14 cellular contexts compared by ENCODE assay signal in the genomic region with DNA sequence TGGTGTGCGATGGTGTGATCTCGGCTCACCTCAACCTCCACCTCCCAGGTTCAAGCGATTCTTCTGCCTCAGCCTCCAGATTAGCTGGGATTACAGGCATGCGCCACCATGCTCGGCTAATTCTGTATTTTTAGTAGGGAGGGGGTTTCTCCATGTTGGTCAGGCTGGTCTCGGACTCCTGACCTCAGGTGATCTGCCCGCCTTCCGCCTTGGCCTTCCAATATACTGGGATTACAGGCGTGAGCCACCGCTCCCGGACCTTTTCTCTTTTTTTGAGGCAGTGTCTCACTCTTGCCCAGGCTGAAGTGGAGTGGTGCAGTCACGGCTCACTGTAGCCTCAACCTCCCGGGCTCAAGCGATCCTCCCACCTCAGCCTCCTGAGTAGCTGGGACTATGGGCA. TPM values are rescaled to one million over a fixed set of nuclear protein-coding genes. Genes with fewer than 3 reads are reported as not detected.
A peak's percentile ranks its signal among the peaks of the same experiment; 100 is the strongest.
DNase-seq lines count a peak whose midpoint lies in the region; ATAC-seq, FAIRE-seq and TF ChIP-seq lines count a peak whose summit lies in the region.
"Not testable (repeated sequence)": the region's sequence is repeated elsewhere in the genome, so short reads cannot be mapped to it uniquely, and the experiment has no call there.
"Had no signal": no experiment of that assay in that cellular context is flagged by ENCODE, and none has a peak within 500 bp of the region (broad histone marks: within the 10 kb centered on the region; RNA-seq: fewer than 3 reads in every experiment).

No MANE protein-coding gene starts in this region.

- H4K8ac ChIP-seq in neuronal stem cell (ENCODE audit: low read depth, low read length) = peak overlapping the region; percentile 25

- not testable (repeated sequence) for H3K4me3 ChIP-seq in HepG2 (replicated peaks in 1 of 3; ENCODE audit: insufficient read depth in 1 of 3, low read depth in 2 of 3, low read length in 3 of 3); neuronal stem cell (ENCODE audit: low read length in 2 of 2); subcutaneous abdominal adipose tissue (ENCODE audit: low read depth in 1 of 5, low read length in 5 of 5)

- H3K4me1 ChIP-seq in HepG2 (ENCODE audit: insufficient read depth, low read length) (peaks cover 52% of the 10 kb centered on the region), neuronal stem cell (ENCODE audit: control insufficient read depth in 2 of 2, insufficient read depth in 1 of 2, low read depth in 1 of 2, low read length in 2 of 2) (peaks cover 11 to 29% of the 10 kb centered on the region in 2 donors), subcutaneous abdominal adipose tissue (ENCODE audit: control insufficient read depth in 5 of 5, insufficient read depth in 5 of 5, low read length in 5 of 5) (peaks cover 5 to 46% (median 39%) of the 10 kb centered on the region in 5 donors)

- not testable (repeated sequence) for H2BK120ac ChIP-seq in neuronal stem cell (ENCODE audit: low read depth, low read length)

- not testable (repeated sequence) for H3K23ac ChIP-seq in neuronal stem cell (ENCODE audit: low read depth, low read length, poor library complexity)

- not testable (repeated sequence) for H3K79me2 ChIP-seq in HepG2 (ENCODE audit: insufficient read depth, low read length)

- not testable (repeated sequence) for H3K79me1 ChIP-seq in neuronal stem cell (ENCODE audit: low read depth, low read length)

- H4K20me1 ChIP-seq in HepG2 (ENCODE audit: insufficient read depth, low read length) = not testable (repeated sequence)

- not testable (repeated sequence) for H3K27ac ChIP-seq in HepG2 (ENCODE audit: extremely low read length, insufficient read depth, low read length); neuronal stem cell (replicated peaks; ENCODE audit: low read length)
- H3K27ac ChIP-seq in subcutaneous abdominal adipose tissue (ENCODE audit: low read depth, low read length) = peak overlapping the region; percentile 92

- CTCF ChIA-PET in MCF 10A (lab: Yijun Ruan, JAX) = interaction anchor here (0.6 to 21.3 kb wide), 3 partner anchors 14 to 53 kb away, joined by 3 to 564 read pairs (median 3); partner anchors contain the start of genes C11orf52 and CFAP68
- CTCF ChIA-PET in HepG2 (lab: Yijun Ruan, JAX; ENCODE audit: low intra/inter-chr PET ratio, low total read pairs) = not testable (repeated sequence)

- not testable (repeated sequence) for ATAC-seq in activated T-helper 17 cell treated with anti-CD3 and anti-CD28 coated beads, Interleukin-2, amount 50 U/mL, for 72 hours (replicated peaks); HepG2

- not testable (repeated sequence) for H2BK5ac ChIP-seq in neuronal stem cell (ENCODE audit: low read length)

- H3K9me3 Mint-ChIP-seq in activated T-helper 17 cell treated with anti-CD3 and anti-CD28 coated beads, Interleukin-2, amount 50 U/mL, for 72 hours; activated naive CD8-positive, alpha-beta T cell (ENCODE audit: low read depth); MCF 10A (ENCODE audit: unreplicated experiment): not testable (repeated sequence)

- H3K4me2 ChIP-seq in HepG2 (ENCODE audit: low read depth, low read length); neuronal stem cell (ENCODE audit: insufficient read depth, low read length, poor library complexity, severe bottlenecking): not testable (repeated sequence)

- H3K36me3 Mint-ChIP-seq in activated T-helper 17 cell treated with anti-CD3 and anti-CD28 coated beads, Interleukin-2, amount 50 U/mL, for 72 hours (ENCODE audit: low read depth); activated naive CD8-positive, alpha-beta T cell; MCF 10A (ENCODE audit: insufficient read depth, unreplicated experiment): not testable (repeated sequence)

- H3K36me3 ChIP-seq in HepG2 (replicated peaks in 1 of 2; ENCODE audit: control insufficient read depth in 1 of 2, insufficient read depth in 2 of 2, low read length in 2 of 2); neuronal stem cell (replicated peaks in 1 of 2; ENCODE audit: control insufficient read depth in 2 of 2, insufficient read depth in 2 of 2, low read length in 2 of 2); subcutaneous abdominal adipose tissue (ENCODE audit: control insufficient read depth in 5 of 5, insufficient read depth in 5 of 5, low read length in 5 of 5): not testable (repeated sequence)

- not testable (repeated sequence) for TF ChIP-seq POLR2A in HepG2 (IDR thresholded peaks at IDR 0.05; ENCODE audit: insufficient read depth in 1 of 2, low read depth in 2 of 2, low read length in 2 of 2)

- peak; percentile 50 for DNase-seq in activated CD8-positive, alpha-beta memory T cell treated with anti-CD3 and anti-CD28 coated beads for 24 hours
- DNase-seq in MCF 10A (ENCODE audit: unreplicated experiment); HepG2 (ENCODE audit: low spot score); neuronal stem cell (ENCODE audit: low spot score): not testable (repeated sequence)

- not testable (repeated sequence) for H4K91ac ChIP-seq in neuronal stem cell (ENCODE audit: low read depth, low read length, poor library complexity)

- not testable (repeated sequence) for H2AFZ ChIP-seq in HepG2 (ENCODE audit: low read length); neuronal stem cell (ENCODE audit: low read length)

- H3K27me3 Mint-ChIP-seq in activated T-helper 17 cell treated with anti-CD3 and anti-CD28 coated beads, Interleukin-2, amount 50 U/mL, for 72 hours; activated naive CD8-positive, alpha-beta T cell; MCF 10A (ENCODE audit: insufficient read depth, unreplicated experiment): not testable (repeated sequence)

- TF ChIP-seq RAD21 in HepG2 (CRISPR knock-in tag; IDR thresholded peaks at IDR 0.05) = not testable (repeated sequence)

- intact Hi-C loops in MCF 10A (cut with micrococcal nuclease) = not testable (repeated sequence)
- intact Hi-C loops in HepG2 (cut with micrococcal nuclease; ENCODE audit: unreplicated experiment) = loop anchor here (5.0 to 10.0 kb wide), 2 partner anchors 92 to 139 kb away; partner anchors contain the start of genes DLAT, NKAPD1 and PIH1D2

- not testable (repeated sequence) for H3K9me3 ChIP-seq in HepG2 (ENCODE audit: low read length); neuronal stem cell (replicated peaks in 1 of 2; ENCODE audit: control insufficient read depth in 2 of 2, insufficient read depth in 1 of 2, low read depth in 1 of 2, low read length in 2 of 2); subcutaneous abdominal adipose tissue (ENCODE audit: control insufficient read depth in 5 of 5, low read length in 5 of 5)

- peaks cover 20% of the 10 kb centered on the region for H3K4me1 Mint-ChIP-seq in activated T-helper 17 cell treated with anti-CD3 and anti-CD28 coated beads, Interleukin-2, amount 50 U/mL, for 72 hours
- peaks cover 44% of the 10 kb centered on the region for H3K4me1 Mint-ChIP-seq in activated naive CD8-positive, alpha-beta T cell (ENCODE audit: low read depth)
- peaks cover 27% of the 10 kb centered on the region for H3K4me1 Mint-ChIP-seq in MCF 10A (ENCODE audit: insufficient read depth, unreplicated experiment)

- H2AK5ac ChIP-seq in neuronal stem cell (ENCODE audit: low read depth, low read length) = not testable (repeated sequence)

- H3K18ac ChIP-seq in neuronal stem cell (ENCODE audit: low read length) = not testable (repeated sequence)

- not testable (repeated sequence) for H3K14ac ChIP-seq in neuronal stem cell (ENCODE audit: low read length)

- in situ Hi-C loops in HepG2 (cut with HindIII; ENCODE audit: extremely low pct_ligation_motif_present, low pct_unique_long_range_greater_than_20kb) = not testable (repeated sequence)

- H2BK12ac ChIP-seq in neuronal stem cell (ENCODE audit: low read length) = not testable (repeated sequence)

- POLR2A ChIA-PET in MCF 10A (lab: Yijun Ruan, JAX) = interaction anchor here (3.5 to 21.8 kb wide), 3 partner anchors 10 to 45 kb away, joined by 28 to 513 read pairs (median 239); no protein-coding TSS in a partner anchor
- POLR2A ChIA-PET in HepG2 (lab: Yijun Ruan, JAX) = interaction anchor here (4.4 kb wide), 1 partner anchor 15 kb away, joined by 30 read pairs; the partner anchor contains the start of gene C11orf52

- peak overlapping the region; percentile 33 for H3K4me3 Mint-ChIP-seq in activated T-helper 17 cell treated with anti-CD3 and anti-CD28 coated beads, Interleukin-2, amount 50 U/mL, for 72 hours
- not testable (repeated sequence) for H3K4me3 Mint-ChIP-seq in activated naive CD8-positive, alpha-beta T cell; MCF 10A (ENCODE audit: unreplicated experiment)

- not testable (repeated sequence) for H2BK15ac ChIP-seq in neuronal stem cell (ENCODE audit: low read length)

- not testable (repeated sequence) for H3K4ac ChIP-seq in neuronal stem cell (ENCODE audit: low read length)

- H3K27me3 ChIP-seq in HepG2 (ENCODE audit: control insufficient read depth in 1 of 2, insufficient read depth in 2 of 2, low read length in 2 of 2); neuronal stem cell (ENCODE audit: control insufficient read depth in 3 of 3, insufficient read depth in 3 of 3, low read depth in 1 of 3, low read length in 3 of 3); subcutaneous abdominal adipose tissue (ENCODE audit: control insufficient read depth in 5 of 5, insufficient read depth in 4 of 5, low read length in 5 of 5): not testable (repeated sequence)

- WGBS in HepG2 (ENCODE audit: low lambda C conversion rate) = 96% methylated on average over 14 of the region's 14 CpGs
- no CpG with 5 or more reads among the region's 14 CpGs for WGBS in neuronal stem cell (ENCODE audit: extremely low coverage in 2 of 2, insufficient read length in 2 of 2, insufficient replicate concordance in 1 of 2), 2 donors

- not testable (repeated sequence) for BruUV-seq in MCF 10A (replicated peaks; lab: Mats Ljungman, UMichigan); HepG2 (replicated peaks; lab: Mats Ljungman, UMichigan)

- TF ChIP-seq CTCF in MCF 10A (IDR thresholded peaks at IDR 0.05; ENCODE audit: unreplicated experiment); HepG2 (CRISPR knock-in tag; IDR thresholded peaks at IDR 0.05): not testable (repeated sequence)

- TF ChIP-seq EP300 in HepG2 (IDR thresholded peaks at IDR 0.05; ENCODE audit: low read depth in 2 of 2, low read length in 2 of 2); HepG2 (CRISPR knock-in tag; IDR thresholded peaks at IDR 0.05; ENCODE audit: borderline replicate concordance): not testable (repeated sequence)

- not testable (repeated sequence) for H3K27ac Mint-ChIP-seq in activated T-helper 17 cell treated with anti-CD3 and anti-CD28 coated beads, Interleukin-2, amount 50 U/mL, for 72 hours
- H3K27ac Mint-ChIP-seq in activated naive CD8-positive, alpha-beta T cell = peak overlapping the region; percentile 82
- H3K27ac Mint-ChIP-seq in MCF 10A (ENCODE audit: low read depth, unreplicated experiment) = peak overlapping the region; percentile 16

- not testable (repeated sequence) for FAIRE-seq in HepG2 (lab: Jason Lieb, UNC)

- not testable (repeated sequence) for H3K9ac ChIP-seq in HepG2 (ENCODE audit: insufficient read depth, low read depth, low read length); neuronal stem cell (ENCODE audit: low read depth, low read length, poor library complexity); subcutaneous abdominal adipose tissue (ENCODE audit: low read length in 5 of 5)

RNA-seq across cellular contexts. Expression of gene DIXDC1, which starts 4.0 kb away (rescaled TPM):
- total RNA-seq in activated T-helper 17 cell treated with anti-CD3 and anti-CD28 coated beads, Interleukin-2, amount 50 U/mL, for 72 hours = 10 to 100 TPM; 11.3 to 27.4 TPM
- 21.0 and 47.3 TPM in 2 replicates for total RNA-seq in MCF 10A (2022)
- total RNA-seq in HepG2 (2016; rRNA removed; fragmentation: Illumina TruSeq; extraction: Trizol) = 25.0 and 29.7 TPM in 2 replicates
- total RNA-seq in HepG2 (2016; cell fraction: cytosol; rRNA removed; fragmentation: Illumina TruSeq; extraction: Trizol; ENCODE audit: low read depth) = 3.1 and 3.8 TPM in 2 replicates
- 25.9 and 27.6 TPM in 2 replicates for total RNA-seq in HepG2 (2016; cell fraction: insoluble cytoplasmic fraction; rRNA removed; fragmentation: Illumina TruSeq; extraction: Trizol)
- total RNA-seq in HepG2 (2016; cell fraction: membrane; rRNA removed; fragmentation: Illumina TruSeq; extraction: Trizol) = 9.8 and 10.5 TPM in 2 replicates
- total RNA-seq in HepG2 (2016; cell fraction: nucleus; rRNA removed; fragmentation: Illumina TruSeq; extraction: Trizol) = 23.5 and 24.4 TPM in 2 replicates
- polyA plus RNA-seq in HepG2 (2011; rRNA removed) = 7.8 and 10.4 TPM in 2 replicates
- 5.8 and 6.4 TPM in 2 replicates for polyA plus RNA-seq in HepG2 (2011; cell fraction: cytosol; rRNA removed)
- polyA plus RNA-seq in HepG2 (2011; cell fraction: nucleus; rRNA removed) = 8.3 and 10.8 TPM in 2 replicates
- polyA plus RNA-seq in HepG2 (2012) = 5.4 and 8.1 TPM in 2 replicates
- polyA plus RNA-seq in HepG2 (2016; cell fraction: cytosol; fragmentation: Illumina TruSeq; extraction: Trizol; ENCODE audit: low read depth) = 0.92 and 1.2 TPM in 2 replicates
- polyA plus RNA-seq in HepG2 (2016; cell fraction: insoluble cytoplasmic fraction; fragmentation: Illumina TruSeq; extraction: Trizol; ENCODE audit: low read depth) = 18.3 and 18.5 TPM in 2 replicates
- 3.9 and 4.0 TPM in 2 replicates for polyA plus RNA-seq in HepG2 (2016; cell fraction: membrane; fragmentation: Illumina TruSeq; extraction: Trizol; ENCODE audit: low read depth)
- polyA plus RNA-seq in HepG2 (2016; cell fraction: nucleus; fragmentation: Illumina TruSeq; extraction: Trizol; ENCODE audit: insufficient read depth, low read depth) = 15.8 and 16.2 TPM in 2 replicates
- polyA minus RNA-seq in HepG2 (2011; rRNA and poly(A)+ RNA removed; ENCODE audit: low replicate concordance) = 14.7 and 35.3 TPM in 2 replicates
- polyA minus RNA-seq in HepG2 (2011; cell fraction: cytosol; rRNA and poly(A)+ RNA removed) = 13.1 and 16.2 TPM in 2 replicates
- polyA minus RNA-seq in HepG2 (2011; cell fraction: nucleus; rRNA and poly(A)+ RNA removed) = 27.1 and 33.9 TPM in 2 replicates
- 16.8 TPM for polyA plus RNA-seq in neuronal stem cell (2013, experiment 1 of 2)
- 17.4 TPM for polyA plus RNA-seq in neuronal stem cell (2013, experiment 2 of 2)

RNA-seq across cellular contexts. Expression of gene C11orf52, which starts 14.5 kb away (rescaled TPM):
- not detected for total RNA-seq in activated T-helper 17 cell treated with anti-CD3 and anti-CD28 coated beads, Interleukin-2, amount 50 U/mL, for 72 hours
- total RNA-seq in MCF 10A (2022) (1.3 and 2.0 TPM in 2 replicates), HepG2 (2016; rRNA removed; fragmentation: Illumina TruSeq; extraction: Trizol) (7.4 and 10.5 TPM in 2 replicates)
- total RNA-seq in HepG2 (2016; cell fraction: cytosol; rRNA removed; fragmentation: Illumina TruSeq; extraction: Trizol; ENCODE audit: low read depth) = 4.1 and 5.5 TPM in 2 replicates
- total RNA-seq in HepG2 (2016; cell fraction: insoluble cytoplasmic fraction; rRNA removed; fragmentation: Illumina TruSeq; extraction: Trizol) = 6.8 and 7.2 TPM in 2 replicates
- 8.8 and 9.2 TPM in 2 replicates for total RNA-seq in HepG2 (2016; cell fraction: membrane; rRNA removed; fragmentation: Illumina TruSeq; extraction: Trizol)
- total RNA-seq in HepG2 (2016; cell fraction: nucleus; rRNA removed; fragmentation: Illumina TruSeq; extraction: Trizol) = 4.1 and 4.7 TPM in 2 replicates
- polyA plus RNA-seq in HepG2 (2011; rRNA removed) = 11.0 and 16.5 TPM in 2 replicates
- polyA plus RNA-seq in HepG2 (2011; cell fraction: cytosol; rRNA removed) = 13.1 and 14.8 TPM in 2 replicates
- polyA plus RNA-seq in HepG2 (2011; cell fraction: nucleus; rRNA removed) = 5.6 and 8.0 TPM in 2 replicates
- 9.9 and 12.8 TPM in 2 replicates for polyA plus RNA-seq in HepG2 (2012)
- polyA plus RNA-seq in HepG2 (2016; cell fraction: cytosol; fragmentation: Illumina TruSeq; extraction: Trizol; ENCODE audit: low read depth) = 5.0 TPM in 2 replicates
- polyA plus RNA-seq in HepG2 (2016; cell fraction: insoluble cytoplasmic fraction; fragmentation: Illumina TruSeq; extraction: Trizol; ENCODE audit: low read depth) = 9.5 and 12.3 TPM in 2 replicates
- polyA plus RNA-seq in HepG2 (2016; cell fraction: membrane; fragmentation: Illumina TruSeq; extraction: Trizol; ENCODE audit: low read depth) = 9.8 and 10.0 TPM in 2 replicates
- polyA plus RNA-seq in HepG2 (2016; cell fraction: nucleus; fragmentation: Illumina TruSeq; extraction: Trizol; ENCODE audit: insufficient read depth, low read depth) = 8.5 and 9.1 TPM in 2 replicates
- polyA minus RNA-seq in HepG2 (2011; rRNA and poly(A)+ RNA removed; ENCODE audit: low replicate concordance) = 3.9 TPM in 1 of 2 replicates, not detected in the other
- polyA minus RNA-seq in HepG2 (2011; cell fraction: cytosol; rRNA and poly(A)+ RNA removed) = 3.7 and 7.0 TPM in 2 replicates
- 3.3 and 5.7 TPM in 2 replicates for polyA minus RNA-seq in HepG2 (2011; cell fraction: nucleus; rRNA and poly(A)+ RNA removed)
- polyA plus RNA-seq in neuronal stem cell (2013, experiment 1 of 2) = 0.14 TPM
- polyA plus RNA-seq in neuronal stem cell (2013, experiment 2 of 2) = 0.17 TPM
- total RNA-seq: A172; CD4-positive, alpha-beta memory T cell; Daoy; H4 had no signal
- polyA plus RNA-seq: CD4-positive, alpha-beta memory T cell had no signal

RNA-seq across cellular contexts. Expression of gene HSPB2, which starts 20.6 kb away (rescaled TPM):
- total RNA-seq in activated T-helper 17 cell treated with anti-CD3 and anti-CD28 coated beads, Interleukin-2, amount 50 U/mL, for 72 hours = under 1 TPM in 1 of 2 donors, not detected in 1; 0.32 TPM
- total RNA-seq in MCF 10A (2022) (0.23 TPM in 1 of 2 replicates, not detected in the other), HepG2 (2016; rRNA removed; fragmentation: Illumina TruSeq; extraction: Trizol) (not detected in 2 replicates)
- total RNA-seq in HepG2 (2016; cell fraction: cytosol; rRNA removed; fragmentation: Illumina TruSeq; extraction: Trizol; ENCODE audit: low read depth) = not detected in 2 replicates
- not detected in 2 replicates for total RNA-seq in HepG2 (2016; cell fraction: insoluble cytoplasmic fraction; rRNA removed; fragmentation: Illumina TruSeq; extraction: Trizol)
- not detected in 2 replicates for total RNA-seq in HepG2 (2016; cell fraction: membrane; rRNA removed; fragmentation: Illumina TruSeq; extraction: Trizol)
- not detected in 2 replicates for total RNA-seq in HepG2 (2016; cell fraction: nucleus; rRNA removed; fragmentation: Illumina TruSeq; extraction: Trizol)
- polyA plus RNA-seq in HepG2 (2011; rRNA removed) = 0.04 TPM in 1 of 2 replicates, not detected in the other
- polyA plus RNA-seq in HepG2 (2011; cell fraction: cytosol; rRNA removed) = 0.05 TPM in 1 of 2 replicates, not detected in the other
- 0.32 and 0.45 TPM in 2 replicates for polyA plus RNA-seq in HepG2 (2011; cell fraction: nucleus; rRNA removed)
- not detected in 2 replicates for polyA plus RNA-seq in HepG2 (2012)
- polyA plus RNA-seq in HepG2 (2016; cell fraction: cytosol; fragmentation: Illumina TruSeq; extraction: Trizol; ENCODE audit: low read depth) = not detected in 2 replicates
- not detected in 2 replicates for polyA plus RNA-seq in HepG2 (2016; cell fraction: insoluble cytoplasmic fraction; fragmentation: Illumina TruSeq; extraction: Trizol; ENCODE audit: low read depth)
- polyA plus RNA-seq in HepG2 (2016; cell fraction: membrane; fragmentation: Illumina TruSeq; extraction: Trizol; ENCODE audit: low read depth) = not detected in 2 replicates
- not detected in 2 replicates for polyA plus RNA-seq in HepG2 (2016; cell fraction: nucleus; fragmentation: Illumina TruSeq; extraction: Trizol; ENCODE audit: insufficient read depth, low read depth)
- polyA minus RNA-seq in HepG2 (2011; rRNA and poly(A)+ RNA removed; ENCODE audit: low replicate concordance) = 0.20 TPM in 1 of 2 replicates, not detected in the other
- polyA minus RNA-seq in HepG2 (2011; cell fraction: cytosol; rRNA and poly(A)+ RNA removed) = not detected in 2 replicates
- polyA minus RNA-seq in HepG2 (2011; cell fraction: nucleus; rRNA and poly(A)+ RNA removed) = not detected in 2 replicates
- polyA plus RNA-seq in neuronal stem cell (2013, experiment 1 of 2) = 0.14 TPM
- polyA plus RNA-seq in neuronal stem cell (2013, experiment 2 of 2) = 0.21 TPM
- total RNA-seq: A172; A673; Calu3; CD4-positive, alpha-beta memory T cell; Daoy; H4 had no signal
- polyA plus RNA-seq: CD4-positive, alpha-beta memory T cell had no signal

RNA-seq across cellular contexts. Expression of gene CRYAB, which starts 21.6 kb away (rescaled TPM):
- not detected for total RNA-seq in activated T-helper 17 cell treated with anti-CD3 and anti-CD28 coated beads, Interleukin-2, amount 50 U/mL, for 72 hours
- total RNA-seq in MCF 10A (2022) (1.2 and 2.5 TPM in 2 replicates), HepG2 (2016; rRNA removed; fragmentation: Illumina TruSeq; extraction: Trizol) (0.55 and 0.69 TPM in 2 replicates)
- 0.88 and 1.2 TPM in 2 replicates for total RNA-seq in HepG2 (2016; cell fraction: cytosol; rRNA removed; fragmentation: Illumina TruSeq; extraction: Trizol; ENCODE audit: low read depth)
- 0.63 and 1.1 TPM in 2 replicates for total RNA-seq in HepG2 (2016; cell fraction: insoluble cytoplasmic fraction; rRNA removed; fragmentation: Illumina TruSeq; extraction: Trizol)
- total RNA-seq in HepG2 (2016; cell fraction: membrane; rRNA removed; fragmentation: Illumina TruSeq; extraction: Trizol) = 0.80 and 1.1 TPM in 2 replicates
- total RNA-seq in HepG2 (2016; cell fraction: nucleus; rRNA removed; fragmentation: Illumina TruSeq; extraction: Trizol) = not detected in 2 replicates
- polyA plus RNA-seq in HepG2 (2011; rRNA removed) = 0.24 and 1.1 TPM in 2 replicates
- polyA plus RNA-seq in HepG2 (2011; cell fraction: cytosol; rRNA removed) = 0.35 and 0.36 TPM in 2 replicates
- 0.74 and 1.7 TPM in 2 replicates for polyA plus RNA-seq in HepG2 (2011; cell fraction: nucleus; rRNA removed)
- polyA plus RNA-seq in HepG2 (2012) = 0.70 and 0.88 TPM in 2 replicates
- polyA plus RNA-seq in HepG2 (2016; cell fraction: cytosol; fragmentation: Illumina TruSeq; extraction: Trizol; ENCODE audit: low read depth) = 0.90 and 1.9 TPM in 2 replicates
- 1.3 and 1.6 TPM in 2 replicates for polyA plus RNA-seq in HepG2 (2016; cell fraction: insoluble cytoplasmic fraction; fragmentation: Illumina TruSeq; extraction: Trizol; ENCODE audit: low read depth)
- polyA plus RNA-seq in HepG2 (2016; cell fraction: membrane; fragmentation: Illumina TruSeq; extraction: Trizol; ENCODE audit: low read depth) = 1.4 TPM in 2 replicates
- 1.4 and 4.7 TPM in 2 replicates for polyA plus RNA-seq in HepG2 (2016; cell fraction: nucleus; fragmentation: Illumina TruSeq; extraction: Trizol; ENCODE audit: insufficient read depth, low read depth)
- polyA minus RNA-seq in HepG2 (2011; rRNA and poly(A)+ RNA removed; ENCODE audit: low replicate concordance) = 0.70 TPM in 1 of 2 replicates, not detected in the other
- polyA minus RNA-seq in HepG2 (2011; cell fraction: cytosol; rRNA and poly(A)+ RNA removed) = not detected in 2 replicates
- not detected in 2 replicates for polyA minus RNA-seq in HepG2 (2011; cell fraction: nucleus; rRNA and poly(A)+ RNA removed)
- 2.4 TPM for polyA plus RNA-seq in neuronal stem cell (2013, experiment 1 of 2)
- polyA plus RNA-seq in neuronal stem cell (2013, experiment 2 of 2) = 2.2 TPM
- total RNA-seq: A172; CD4-positive, alpha-beta memory T cell; Daoy; H9 had no signal
- polyA plus RNA-seq: CD4-positive, alpha-beta memory T cell had no signal

RNA-seq across cellular contexts. Expression of gene CFAP68, which starts 53.8 kb away (rescaled TPM):
- 10 to 100 TPM; 19.5 to 22.4 TPM for total RNA-seq in activated T-helper 17 cell treated with anti-CD3 and anti-CD28 coated beads, Interleukin-2, amount 50 U/mL, for 72 hours
- total RNA-seq in MCF 10A (2022) (33.6 and 38.3 TPM in 2 replicates), HepG2 (2016; rRNA removed; fragmentation: Illumina TruSeq; extraction: Trizol) (22.2 and 23.9 TPM in 2 replicates)
- total RNA-seq in HepG2 (2016; cell fraction: cytosol; rRNA removed; fragmentation: Illumina TruSeq; extraction: Trizol; ENCODE audit: low read depth) = 19.0 and 21.8 TPM in 2 replicates
- total RNA-seq in HepG2 (2016; cell fraction: insoluble cytoplasmic fraction; rRNA removed; fragmentation: Illumina TruSeq; extraction: Trizol) = 20.6 and 27.8 TPM in 2 replicates
- 34.5 and 36.6 TPM in 2 replicates for total RNA-seq in HepG2 (2016; cell fraction: membrane; rRNA removed; fragmentation: Illumina TruSeq; extraction: Trizol)
- total RNA-seq in HepG2 (2016; cell fraction: nucleus; rRNA removed; fragmentation: Illumina TruSeq; extraction: Trizol) = 9.7 and 12.0 TPM in 2 replicates
- 25.6 and 26.3 TPM in 2 replicates for polyA plus RNA-seq in HepG2 (2011; rRNA removed)
- polyA plus RNA-seq in HepG2 (2011; cell fraction: cytosol; rRNA removed) = 14.9 and 18.5 TPM in 2 replicates
- 5.4 and 9.9 TPM in 2 replicates for polyA plus RNA-seq in HepG2 (2011; cell fraction: nucleus; rRNA removed)
- 27.0 and 32.4 TPM in 2 replicates for polyA plus RNA-seq in HepG2 (2012)
- 44.6 and 49.4 TPM in 2 replicates for polyA plus RNA-seq in HepG2 (2016; cell fraction: cytosol; fragmentation: Illumina TruSeq; extraction: Trizol; ENCODE audit: low read depth)
- 40.7 and 45.8 TPM in 2 replicates for polyA plus RNA-seq in HepG2 (2016; cell fraction: insoluble cytoplasmic fraction; fragmentation: Illumina TruSeq; extraction: Trizol; ENCODE audit: low read depth)
- 53.9 and 57.5 TPM in 2 replicates for polyA plus RNA-seq in HepG2 (2016; cell fraction: membrane; fragmentation: Illumina TruSeq; extraction: Trizol; ENCODE audit: low read depth)
- polyA plus RNA-seq in HepG2 (2016; cell fraction: nucleus; fragmentation: Illumina TruSeq; extraction: Trizol; ENCODE audit: insufficient read depth, low read depth) = 17.7 and 23.1 TPM in 2 replicates
- 3.1 and 8.5 TPM in 2 replicates for polyA minus RNA-seq in HepG2 (2011; rRNA and poly(A)+ RNA removed; ENCODE audit: low replicate concordance)
- polyA minus RNA-seq in HepG2 (2011; cell fraction: cytosol; rRNA and poly(A)+ RNA removed) = 4.7 and 5.3 TPM in 2 replicates
- polyA minus RNA-seq in HepG2 (2011; cell fraction: nucleus; rRNA and poly(A)+ RNA removed) = 3.1 and 6.0 TPM in 2 replicates
- polyA plus RNA-seq in neuronal stem cell (2013, experiment 1 of 2) = 56.0 TPM
- 51.1 TPM for polyA plus RNA-seq in neuronal stem cell (2013, experiment 2 of 2)
